In the genomic region with DNA sequence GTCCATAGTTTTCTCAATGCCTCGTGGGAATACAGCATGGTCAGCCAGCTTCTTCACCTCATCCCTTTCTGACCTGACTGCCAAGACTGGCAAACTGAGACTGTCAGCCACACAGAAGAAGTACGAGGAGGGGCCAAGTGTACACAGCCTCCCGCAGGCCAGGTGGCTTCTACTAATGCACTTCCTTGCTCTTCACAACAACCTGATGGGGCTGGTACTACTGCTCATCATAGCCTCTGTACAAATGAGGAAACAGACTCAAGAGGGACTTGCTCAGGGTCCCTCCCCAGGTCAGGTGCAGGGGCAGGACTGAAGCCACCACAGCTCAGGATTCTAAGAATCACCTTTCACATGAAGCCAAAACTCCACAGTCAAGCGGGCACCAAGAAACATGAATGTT, we compare ENCODE assay signal across 27 cellular contexts. TPM values are rescaled to one million over a fixed set of nuclear protein-coding genes. Genes with fewer than 3 reads are reported as not detected.
DNase-seq lines count a peak whose midpoint lies in the region; ATAC-seq, FAIRE-seq and TF ChIP-seq lines count a peak whose summit lies in the region.
"Had no signal": no experiment of that assay in that cellular context is flagged by ENCODE, and none has a peak within 500 bp of the region (broad histone marks: within the 10 kb centered on the region; RNA-seq: fewer than 3 reads in every experiment).

No MANE protein-coding gene starts in this region.

- ATAC-seq in naive B cell (ENCODE audit: low read depth in 2 of 2) (peak; percentile 88 to 89), pancreas (no peak), GM19397 (IDR thresholded peaks at IDR 0.05; ENCODE audit: unreplicated experiment) (no peak)
- ATAC-seq: PC-3, upper lobe of right lung had no signal

- H3K4me1 ChIP-seq in DOHH2 (ENCODE audit: control insufficient read depth, low read length) (peaks cover 69% of the 10 kb centered on the region), pancreas (no peaks in the 10 kb centered on the region)
- H3K4me1 ChIP-seq: parathyroid adenoma had no signal

- no peak for DNase-seq in activated T-helper 1 cell treated with anti-CD3 and anti-CD28 coated beads, Interleukin-12 subunit alpha, Interleukin-12 subunit beta, Interleukin-2, Interleukin-4 antibody, amounts not matched to agents 30 ng/mL and 10 ng/mL and 1 ng/mL, durations not matched to agents 14 hours and 24 hours and 36 hours (ENCODE audit: low spot score)
- DNase-seq in naive B cell (peak; percentile 71), NCI-H446 treated with DMSO at 0.1 percent for 48 hours (lab: John Stamatoyannopoulos, UW) (no peak), pancreas (no peak), SHP77 treated with DMSO at 0.1 percent for 48 hours (lab: John Stamatoyannopoulos, UW) (no peak)
- DNase-seq: activated CD4-positive, alpha-beta T cell treated with anti-CD3 and anti-CD28 coated beads for 48 hours; activated naive CD4-positive, alpha-beta T cell treated with anti-CD3 and anti-CD28 coated beads for 36 hours; anterior cingulate cortex; CD4-positive, alpha-beta T cell; DMS 273 treated with DMSO at 0.1 percent for 48 hours; kidney; NCI-H1092 treated with DMSO at 0.1 percent for 48 hours; NCI-H187 treated with DMSO at 0.1 percent for 48 hours; nephron progenitor cell; PC-3; right cardiac atrium; SIG-M5; stimulated activated CD4-positive, alpha-beta T cell treated with anti-CD3 and anti-CD28 coated beads, Interleukin-12 subunit alpha, Interleukin-12 subunit beta, amount 100 ng/mL, for 4 hours; stimulated activated CD4-positive, alpha-beta T cell treated with anti-CD3 and anti-CD28 coated beads, Interleukin-4, amount 100 ng/mL, for 4 hours; upper lobe of right lung had no signal

- peak overlapping the region; percentile 32 for H3K4me2 ChIP-seq in DOHH2 (ENCODE audit: low read length)

- H3K9me2 ChIP-seq in DOHH2 (replicated peaks; ENCODE audit: control insufficient read depth, low read length) = no peaks in the 10 kb centered on the region

- H3F3A ChIP-seq in DOHH2 (ENCODE audit: control insufficient read depth, insufficient read depth) = peaks cover 15% of the 10 kb centered on the region

- H3K4me3 ChIP-seq in DOHH2 (ENCODE audit: low read length) = peak overlapping the region; percentile 5; the same call in 1 of the 2 replicates
- no peak overlapping the region for H3K4me3 ChIP-seq in pancreas
- H3K4me3 ChIP-seq: cardiac muscle cell, upper lobe of right lung had no signal

- TF ChIP-seq CTCF in DOHH2 (IDR thresholded peaks at IDR 0.05; ENCODE audit: low read depth, low read length, poor library complexity, severe bottlenecking) = no peak
- TF ChIP-seq CTCF in pancreas (IDR thresholded peaks at IDR 0.05) = no peak

- H3K27me3 Mint-ChIP-seq in IgD-negative memory B cell = no peaks in the 10 kb centered on the region
- no peaks in the 10 kb centered on the region for H3K27me3 Mint-ChIP-seq in activated T-helper 1 cell treated with anti-CD3 and anti-CD28 coated beads, Interleukin-12 subunit alpha, Interleukin-12 subunit beta, Interleukin-2, Interleukin-4 antibody, amounts not matched to agents 30 ng/mL and 10 ng/mL and 1 ng/mL, durations not matched to agents 14 hours and 24 hours and 36 hours (ENCODE audit: insufficient read depth)
- no peaks in the 10 kb centered on the region for H3K27me3 Mint-ChIP-seq in naive B cell
- H3K27me3 Mint-ChIP-seq: CD4-positive, alpha-beta T cell; dendritic cell treated with granulocyte-macrophage colony-stimulating factor and Interleukin-4, amounts not matched to agents 40 ng/mL and 50 ng/mL, for 4 days had no signal

- peak overlapping the region; percentile 78 to 99 (median 95) for H3K27ac Mint-ChIP-seq in IgD-negative memory B cell
- peak overlapping the region; percentile 84 for H3K27ac Mint-ChIP-seq in activated T-helper 1 cell treated with anti-CD3 and anti-CD28 coated beads, Interleukin-12 subunit alpha, Interleukin-12 subunit beta, Interleukin-2, Interleukin-4 antibody, amounts not matched to agents 30 ng/mL and 10 ng/mL and 1 ng/mL, durations not matched to agents 14 hours and 24 hours and 36 hours
- H3K27ac Mint-ChIP-seq in naive B cell = peak overlapping the region; percentile 85 to 99 (median 96)
- H3K27ac Mint-ChIP-seq: activated naive CD4-positive, alpha-beta T cell treated with anti-CD3 and anti-CD28 coated beads for 36 hours; dendritic cell treated with granulocyte-macrophage colony-stimulating factor and Interleukin-4, amounts not matched to agents 40 ng/mL and 50 ng/mL, for 4 days; nephron progenitor cell had no signal

- H3K27me3 ChIP-seq in DOHH2 (ENCODE audit: control insufficient read depth, low read length) = no peaks in the 10 kb centered on the region
- H3K27me3 ChIP-seq in pancreas = no peaks in the 10 kb centered on the region
- H3K27me3 ChIP-seq: cardiac muscle cell, upper lobe of right lung had no signal

- H3K27ac ChIP-seq in DOHH2 (ENCODE audit: low read depth, low read length) (peak overlapping the region; percentile 50), pancreas (no peak overlapping the region)
- H3K27ac ChIP-seq: cardiac muscle cell, parathyroid adenoma, upper lobe of right lung had no signal

- H3K36me3 Mint-ChIP-seq in IgD-negative memory B cell (peaks cover 26% of the 10 kb centered on the region), naive B cell (peaks cover 56 to 67% of the 10 kb centered on the region in 2 donors)
- H3K36me3 Mint-ChIP-seq in activated T-helper 1 cell treated with anti-CD3 and anti-CD28 coated beads, Interleukin-12 subunit alpha, Interleukin-12 subunit beta, Interleukin-2, Interleukin-4 antibody, amounts not matched to agents 30 ng/mL and 10 ng/mL and 1 ng/mL, durations not matched to agents 14 hours and 24 hours and 36 hours (ENCODE audit: low read depth) = peaks cover 78% of the 10 kb centered on the region

- WGBS in pancreas, 2 donors = 71 to 81% methylated on average over 4 of the region's 4 CpGs

- H4K20me1 ChIP-seq in DOHH2 (ENCODE audit: control insufficient read depth, insufficient read depth, low read depth, low read length) = no peaks in the 10 kb centered on the region

- H3K4me3 Mint-ChIP-seq in IgD-negative memory B cell (peak overlapping the region; percentile 27 to 92 (median 62)), naive B cell (peak overlapping the region; percentile 39 to 93 (median 82))
- H3K4me3 Mint-ChIP-seq in activated T-helper 1 cell treated with anti-CD3 and anti-CD28 coated beads, Interleukin-12 subunit alpha, Interleukin-12 subunit beta, Interleukin-2, Interleukin-4 antibody, amounts not matched to agents 30 ng/mL and 10 ng/mL and 1 ng/mL, durations not matched to agents 14 hours and 24 hours and 36 hours = no peak overlapping the region
- H3K4me3 Mint-ChIP-seq: activated naive CD4-positive, alpha-beta T cell treated with anti-CD3 and anti-CD28 coated beads for 36 hours; CD4-positive, alpha-beta T cell; dendritic cell treated with granulocyte-macrophage colony-stimulating factor and Interleukin-4, amounts not matched to agents 40 ng/mL and 50 ng/mL, for 4 days; nephron progenitor cell had no signal

- peaks cover 94% of the 10 kb centered on the region for H3K36me3 ChIP-seq in DOHH2 (ENCODE audit: control insufficient read depth, low read length)
- H3K36me3 ChIP-seq in pancreas = no peaks in the 10 kb centered on the region

- intact Hi-C loops in activated T-helper 1 cell treated with anti-CD3 and anti-CD28 coated beads, Interleukin-12 subunit alpha, Interleukin-12 subunit beta, Interleukin-2, Interleukin-4 antibody, amounts not matched to agents 30 ng/mL and 10 ng/mL and 1 ng/mL, durations not matched to agents 14 hours and 24 hours and 36 hours (cut with micrococcal nuclease) = no loop called here
- intact Hi-C loops in pancreas (cut with DNase I) = no loop called here

- H3K9me3 ChIP-seq in DOHH2 (ENCODE audit: control insufficient read depth, insufficient read depth, low read length) = no peaks in the 10 kb centered on the region
- H3K9me3 ChIP-seq in pancreas = no peaks in the 10 kb centered on the region
- H3K9me3 ChIP-seq: upper lobe of right lung had no signal

- no peak for FAIRE-seq in pancreas (lab: Jason Lieb, UNC)
- FAIRE-seq: endometrium, kidney had no signal

- peaks cover 0 to 2% (median 0%) of the 10 kb centered on the region in 3 donors for H3K9me3 Mint-ChIP-seq in IgD-negative memory B cell
- H3K9me3 Mint-ChIP-seq in activated T-helper 1 cell treated with anti-CD3 and anti-CD28 coated beads, Interleukin-12 subunit alpha, Interleukin-12 subunit beta, Interleukin-2, Interleukin-4 antibody, amounts not matched to agents 30 ng/mL and 10 ng/mL and 1 ng/mL, durations not matched to agents 14 hours and 24 hours and 36 hours = no peaks in the 10 kb centered on the region
- peaks cover 0 to 2% (median 0%) of the 10 kb centered on the region in 7 donors for H3K9me3 Mint-ChIP-seq in naive B cell
- H3K9me3 Mint-ChIP-seq: CD4-positive, alpha-beta T cell; dendritic cell treated with granulocyte-macrophage colony-stimulating factor and Interleukin-4, amounts not matched to agents 40 ng/mL and 50 ng/mL, for 4 days; nephron progenitor cell had no signal

- peaks cover 16% of the 10 kb centered on the region for H3K79me2 ChIP-seq in DOHH2 (ENCODE audit: control insufficient read depth, low read length)
- H3K79me2 ChIP-seq: parathyroid adenoma had no signal

- H3K4me1 Mint-ChIP-seq in IgD-negative memory B cell (peaks cover 61 to 77% (median 64%) of the 10 kb centered on the region in 3 donors), naive B cell (peaks cover 71 to 96% (median 95%) of the 10 kb centered on the region in 3 donors)
- peaks cover 87% of the 10 kb centered on the region for H3K4me1 Mint-ChIP-seq in activated T-helper 1 cell treated with anti-CD3 and anti-CD28 coated beads, Interleukin-12 subunit alpha, Interleukin-12 subunit beta, Interleukin-2, Interleukin-4 antibody, amounts not matched to agents 30 ng/mL and 10 ng/mL and 1 ng/mL, durations not matched to agents 14 hours and 24 hours and 36 hours (ENCODE audit: low read depth)

RNA-seq across cellular contexts. Expression of gene NIPAL4, which starts 21.2 kb away (rescaled TPM):
- 2.2 TPM for polyA plus RNA-seq in IgD-negative memory B cell
- 2.2 and 2.3 TPM in 2 replicates for total RNA-seq in activated T-helper 1 cell treated with anti-CD3 and anti-CD28 coated beads, Interleukin-12 subunit alpha, Interleukin-12 subunit beta, Interleukin-2, Interleukin-4 antibody, amounts not matched to agents 30 ng/mL and 10 ng/mL and 1 ng/mL, durations not matched to agents 14 hours and 24 hours and 36 hours
- 10 to 100 TPM in 3 of 6 donors, 1 to 10 TPM in 3; 3.5 to 15.7 (median 10.3) TPM for polyA plus RNA-seq in naive B cell (ENCODE audit: low read depth in 6 of 6)
- not detected for total RNA-seq in pancreas
- polyA plus RNA-seq in pancreas = under 1 TPM in 1 of 2 donors, not detected in 1; 0.07 TPM
- total RNA-seq: kidney, upper lobe of right lung had no signal

Comparison
In these comparisons a context has a peak if more than half of its experiments do, and no peak if none do; other contexts are left out.
1. ATAC-seq: peak in naive B cell (2 of 2); none in pancreas (0 of 4) and GM19397 (single experiment).
2. Peak in every context shown above with its lines, with median percentiles within 50 percentile points of each other: H3K27ac Mint-ChIP-seq.